Comparison of ENCODE assay signal across 9 cellular contexts in genomic region chr2:15593327-15593705, GRCh38. TPM values are rescaled to one million over a fixed set of nuclear protein-coding genes. Genes with fewer than 3 reads are reported as not detected.
DNase-seq lines count a peak whose midpoint lies in the region; ATAC-seq and TF ChIP-seq lines count a peak whose summit lies in the region.
"Had no signal": no experiment of that assay in that cellular context is flagged by ENCODE, and none has a peak within 500 bp of the region (broad histone marks: within the 10 kb centered on the region; RNA-seq: fewer than 3 reads in every experiment).

No MANE protein-coding gene starts in this region.

- peak overlapping the region; percentile 96 for H3K27ac Mint-ChIP-seq in stimulated activated naive CD8-positive, alpha-beta T cell treated with anti-CD3 and anti-CD28 coated beads, Interleukin-15, Interleukin-2, amounts not matched to agents 100 ng/mL and 50 ng/mL, for 24 hours
- peak overlapping the region; percentile 69 for H3K27ac Mint-ChIP-seq in activated CD8-positive, alpha-beta T cell treated with anti-CD3 and anti-CD28 coated beads for 36 hours
- H3K27ac Mint-ChIP-seq in immature natural killer cell (peak overlapping the region in 5 of 6 donors; percentile 81 to 93 (median 89)), type B pancreatic cell (peak overlapping the region; percentile 63)

- peaks cover 30% of the 10 kb centered on the region for H3K4me1 Mint-ChIP-seq in stimulated activated naive CD8-positive, alpha-beta T cell treated with anti-CD3 and anti-CD28 coated beads, Interleukin-15, Interleukin-2, amounts not matched to agents 100 ng/mL and 50 ng/mL, for 24 hours (ENCODE audit: low read depth)
- peaks cover 36% of the 10 kb centered on the region for H3K4me1 Mint-ChIP-seq in activated CD8-positive, alpha-beta T cell treated with anti-CD3 and anti-CD28 coated beads for 36 hours (ENCODE audit: low read depth)
- peaks cover 36 to 54% of the 10 kb centered on the region in 2 donors for H3K4me1 Mint-ChIP-seq in immature natural killer cell
- H3K4me1 Mint-ChIP-seq in type B pancreatic cell (ENCODE audit: unreplicated experiment) = peaks cover 21% of the 10 kb centered on the region

- DNase-seq in stimulated activated naive CD8-positive, alpha-beta T cell treated with anti-CD3 and anti-CD28 coated beads, Interleukin-15, Interleukin-2, amounts not matched to agents 100 U/mL and 50 U/mL, for 24 hours = no peak
- no peak for DNase-seq in activated CD8-positive, alpha-beta T cell treated with anti-CD3 and anti-CD28 coated beads for 36 hours
- no peak for DNase-seq in immature natural killer cell
- DNase-seq in type B pancreatic cell (ENCODE audit: extremely low spot score, unreplicated experiment) = no peak
- DNase-seq in GM19240 (ENCODE audit: insufficient read length, low spot score) = no peak
- DNase-seq in pons (ENCODE audit: low spot score) = no peak
- DNase-seq: substantia nigra had no signal

- no peak for TF ChIP-seq CTCF in activated CD8-positive, alpha-beta T cell treated with anti-CD3 and anti-CD28 coated beads for 36 hours (IDR thresholded peaks at IDR 0.05)
- no peak for TF ChIP-seq CTCF in type B pancreatic cell (conservative IDR thresholded peaks at IDR 0.05)

- H3K36me3 Mint-ChIP-seq in stimulated activated naive CD8-positive, alpha-beta T cell treated with anti-CD3 and anti-CD28 coated beads, Interleukin-15, Interleukin-2, amounts not matched to agents 100 ng/mL and 50 ng/mL, for 24 hours (ENCODE audit: low read depth) = peaks cover 42% of the 10 kb centered on the region
- H3K36me3 Mint-ChIP-seq in activated CD8-positive, alpha-beta T cell treated with anti-CD3 and anti-CD28 coated beads for 36 hours (ENCODE audit: low read depth) = peaks cover 42% of the 10 kb centered on the region
- H3K36me3 Mint-ChIP-seq in immature natural killer cell (peaks cover 9 to 13% (median 12%) of the 10 kb centered on the region in 3 donors), type B pancreatic cell (peaks cover 27% of the 10 kb centered on the region)

- intact Hi-C loops in activated CD8-positive, alpha-beta T cell treated with anti-CD3 and anti-CD28 coated beads for 36 hours (cut with micrococcal nuclease) = no loop called here

- CTCF ChIA-PET in activated CD8-positive, alpha-beta T cell treated with anti-CD3 and anti-CD28 coated beads for 36 hours (lab: Charles Lee) = interaction anchor here (3.6 kb wide), 1 partner anchor 16 kb away, joined by 13 read pairs; no protein-coding TSS in a partner anchor

- POLR2A ChIA-PET in activated CD8-positive, alpha-beta T cell treated with anti-CD3 and anti-CD28 coated beads for 36 hours (lab: Charles Lee) = interaction anchor here (1.2 kb wide), 1 partner anchor 9 kb away, joined by 3 read pairs; no protein-coding TSS in a partner anchor

- H3K9me3 Mint-ChIP-seq in stimulated activated naive CD8-positive, alpha-beta T cell treated with anti-CD3 and anti-CD28 coated beads, Interleukin-15, Interleukin-2, amounts not matched to agents 100 ng/mL and 50 ng/mL, for 24 hours = no peaks in the 10 kb centered on the region
- no peaks in the 10 kb centered on the region for H3K9me3 Mint-ChIP-seq in activated CD8-positive, alpha-beta T cell treated with anti-CD3 and anti-CD28 coated beads for 36 hours
- H3K9me3 Mint-ChIP-seq in immature natural killer cell = no peaks in the 10 kb centered on the region
- H3K9me3 Mint-ChIP-seq in type B pancreatic cell = no peaks in the 10 kb centered on the region

- peak overlapping the region; percentile 94 for H3K4me3 Mint-ChIP-seq in stimulated activated naive CD8-positive, alpha-beta T cell treated with anti-CD3 and anti-CD28 coated beads, Interleukin-15, Interleukin-2, amounts not matched to agents 100 ng/mL and 50 ng/mL, for 24 hours
- H3K4me3 Mint-ChIP-seq in activated CD8-positive, alpha-beta T cell treated with anti-CD3 and anti-CD28 coated beads for 36 hours = peak overlapping the region; percentile 86
- peak overlapping the region; percentile 92 to 95 (median 94) for H3K4me3 Mint-ChIP-seq in immature natural killer cell
- H3K4me3 Mint-ChIP-seq in type B pancreatic cell = peak overlapping the region; percentile 94

- no peaks in the 10 kb centered on the region for H3K27me3 Mint-ChIP-seq in stimulated activated naive CD8-positive, alpha-beta T cell treated with anti-CD3 and anti-CD28 coated beads, Interleukin-15, Interleukin-2, amounts not matched to agents 100 ng/mL and 50 ng/mL, for 24 hours
- no peaks in the 10 kb centered on the region for H3K27me3 Mint-ChIP-seq in activated CD8-positive, alpha-beta T cell treated with anti-CD3 and anti-CD28 coated beads for 36 hours
- H3K27me3 Mint-ChIP-seq in immature natural killer cell (ENCODE audit: low read depth in 3 of 3) (peaks cover 0 to 3% (median 3%) of the 10 kb centered on the region in 3 donors), type B pancreatic cell (no peaks in the 10 kb centered on the region)

- no peak for ATAC-seq in stimulated activated naive CD8-positive, alpha-beta T cell treated with anti-CD3 and anti-CD28 coated beads, Interleukin-15, Interleukin-2, amounts not matched to agents 100 U/mL and 50 U/mL, for 24 hours
- no peak for ATAC-seq in activated CD8-positive, alpha-beta T cell treated with anti-CD3 and anti-CD28 coated beads for 36 hours
- no peak for ATAC-seq in HG02588 (IDR thresholded peaks at IDR 0.05; ENCODE audit: unreplicated experiment)

RNA-seq across cellular contexts. Expression of gene DDX1, which starts 1.6 kb away (rescaled TPM):
- 10 to 100 TPM; 90.3 to 92.5 TPM for total RNA-seq in activated CD8-positive, alpha-beta T cell treated with anti-CD3 and anti-CD28 coated beads for 36 hours
- polyA plus RNA-seq in immature natural killer cell = 10 to 100 TPM; 34.1 to 51.9 (median 47.9) TPM
- 97.3 and 111 TPM in 2 replicates for total RNA-seq in type B pancreatic cell (ENCODE audit: low replicate concordance)

RNA-seq across cellular contexts. Expression of gene NBAS, which starts 32.2 kb away (rescaled TPM):
- total RNA-seq in activated CD8-positive, alpha-beta T cell treated with anti-CD3 and anti-CD28 coated beads for 36 hours = 10 to 100 TPM; 40.9 to 41.9 TPM
- polyA plus RNA-seq in immature natural killer cell = 10 to 100 TPM; 10.8 to 21.0 (median 11.6) TPM
- total RNA-seq in type B pancreatic cell (ENCODE audit: low replicate concordance) = 44.3 and 53.5 TPM in 2 replicates
